ENCODE assay signal across 10 cellular contexts in the genomic region with DNA sequence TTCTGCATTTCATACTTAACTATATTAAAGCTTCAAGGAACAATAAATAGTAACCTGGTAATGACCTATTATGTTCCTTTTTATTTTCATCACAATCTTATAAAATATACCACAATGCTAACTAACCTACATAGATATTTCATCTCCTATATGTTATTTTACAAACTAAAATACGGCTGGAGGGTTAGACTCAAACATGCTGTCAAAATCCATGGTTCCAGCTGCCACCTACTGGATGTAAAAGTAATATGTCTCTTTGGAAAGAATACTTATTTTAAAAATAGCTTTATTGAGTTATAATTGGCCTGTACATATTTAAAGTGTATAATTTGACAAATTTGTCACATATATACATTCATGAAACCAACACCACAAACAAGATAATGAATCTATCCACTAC. TPM values are rescaled to one million over a fixed set of nuclear protein-coding genes. Genes with fewer than 3 reads are reported as not detected.
DNase-seq lines count a peak whose midpoint lies in the region; ATAC-seq, FAIRE-seq and TF ChIP-seq lines count a peak whose summit lies in the region.
"Had no signal": no experiment of that assay in that cellular context is flagged by ENCODE, and none has a peak within 500 bp of the region (broad histone marks: within the 10 kb centered on the region; RNA-seq: fewer than 3 reads in every experiment).

No MANE protein-coding gene starts in this region.

- no peaks in the 10 kb centered on the region for H3K79me2 ChIP-seq in SU-DHL-6 (ENCODE audit: insufficient read depth, low read length)

- H3K9ac ChIP-seq in SU-DHL-6 (ENCODE audit: low read length): no peak overlapping the region

- no peaks in the 10 kb centered on the region; the same call in 1 of the 2 replicates for H3F3A ChIP-seq in SU-DHL-6 (ENCODE audit: insufficient read depth)

- H3K9me2 ChIP-seq in SU-DHL-6 (replicated peaks; ENCODE audit: insufficient read depth, low read length): no peaks in the 10 kb centered on the region

- H3K4me3 ChIP-seq in SU-DHL-6 (ENCODE audit: insufficient read depth, low read length, poor library complexity, severe bottlenecking): no peak overlapping the region
- H3K4me3 ChIP-seq: mucosa of descending colon, SJCRH30 had no signal

- H3K27me3 ChIP-seq in SU-DHL-6 (ENCODE audit: low read length): no peaks in the 10 kb centered on the region
- H3K27me3 ChIP-seq: SJCRH30 had no signal

- no peaks in the 10 kb centered on the region for H3K36me3 ChIP-seq in SU-DHL-6 (ENCODE audit: low read length)
- H3K36me3 ChIP-seq: SJCRH30 had no signal

- FAIRE-seq in urothelium cell line (lab: Jason Lieb, UNC): no peak

- no peaks in the 10 kb centered on the region for H4K20me1 ChIP-seq in SU-DHL-6 (ENCODE audit: low read depth, low read length)

- H3K9me3 ChIP-seq in SU-DHL-6 (ENCODE audit: insufficient read depth, low read length): no peaks in the 10 kb centered on the region
- H3K9me3 ChIP-seq: mucosa of descending colon, SJCRH30 had no signal

- no peak overlapping the region for H2AFZ ChIP-seq in SU-DHL-6 (ENCODE audit: low read depth, low read length, severe bottlenecking)

- peak; percentile 16 for TF ChIP-seq CTCF in SU-DHL-6 (IDR thresholded peaks at IDR 0.05; ENCODE audit: insufficient read depth, low read length, poor library complexity, severe bottlenecking)

- no peak overlapping the region for H3K4me2 ChIP-seq in SU-DHL-6 (ENCODE audit: low read depth, low read length, poor library complexity, severe bottlenecking)

- no peak overlapping the region for H3K27ac ChIP-seq in SU-DHL-6 (ENCODE audit: low read depth, low read length)
- H3K27ac ChIP-seq: SJCRH30 had no signal

- DNase-seq in DMS114 treated with DMSO at 0.1 percent for 48 hours (lab: John Stamatoyannopoulos, UW; ENCODE audit: unreplicated experiment): peak; percentile 12
- DNase-seq in HT-29 (ENCODE audit: low spot score): peak; percentile 52
- DNase-seq in glomerular visceral epithelial cell (ENCODE audit: extremely low spot score): peak; percentile 28
- DNase-seq in urothelium cell line (ENCODE audit: low spot score): no peak
- no peak for DNase-seq in NCI-H524 treated with DMSO at 0.1 percent for 48 hours (lab: John Stamatoyannopoulos, UW)

- no peak for ATAC-seq in HG03280 (IDR thresholded peaks at IDR 0.05; ENCODE audit: unreplicated experiment)
- ATAC-seq in HG02798 (IDR thresholded peaks at IDR 0.05; ENCODE audit: poor library complexity, unreplicated experiment): no peak
- ATAC-seq: mucosa of descending colon had no signal

RNA-seq across cellular contexts. Expression of a gene that starts 15.0 kb away (rescaled TPM):
- total RNA-seq in HT-29 (2014; rRNA removed; shearing (Covaris generic)): 0.05 TPM in 2 replicates
- total RNA-seq: SJCRH30 had no signal

RNA-seq across cellular contexts. Expression of a gene that starts 51.3 kb away (rescaled TPM):
- 164 and 196 TPM in 2 replicates for total RNA-seq in HT-29 (2014; rRNA removed; shearing (Covaris generic))

RNA-seq across cellular contexts. Expression of a gene that starts 51.8 kb away (rescaled TPM):
- total RNA-seq in HT-29 (2014; rRNA removed; shearing (Covaris generic)): 81.2 and 81.5 TPM in 2 replicates

Comparison
In these comparisons a context has a peak if more than half of its experiments do, and no peak if none do; other contexts are left out.
1. DNase-seq: peak in DMS114 treated with DMSO at 0.1 percent for 48 hours (single experiment), HT-29 (single experiment) and glomerular visceral epithelial cell (single experiment); none in urothelium cell line (single experiment) and NCI-H524 treated with DMSO at 0.1 percent for 48 hours (single experiment).